Comparison of ENCODE assay signal across 27 cellular contexts in the genomic region with DNA sequence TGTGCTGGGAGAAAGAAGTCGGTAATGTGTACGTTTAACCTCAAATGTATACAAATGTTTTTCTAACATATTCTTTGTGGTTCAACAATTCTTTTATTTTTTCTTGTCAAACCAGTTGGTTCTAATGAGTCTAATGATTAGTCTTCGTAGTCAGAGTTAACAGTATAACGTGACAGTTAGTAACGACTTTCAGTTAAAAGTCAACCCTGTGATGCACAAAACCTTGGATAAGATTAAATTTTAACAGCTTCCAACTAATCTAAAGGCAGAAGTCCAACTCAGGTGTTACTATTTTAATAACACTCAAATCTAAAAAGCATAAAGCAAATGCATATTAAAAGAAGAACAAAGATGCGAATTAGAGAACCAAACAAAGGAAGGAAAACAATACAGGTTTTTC. TPM values are rescaled to one million over a fixed set of nuclear protein-coding genes. Genes with fewer than 3 reads are reported as not detected.
DNase-seq lines count a peak whose midpoint lies in the region; ATAC-seq, FAIRE-seq and TF ChIP-seq lines count a peak whose summit lies in the region.
"Had no signal": no experiment of that assay in that cellular context is flagged by ENCODE, and none has a peak within 500 bp of the region (broad histone marks: within the 10 kb centered on the region; RNA-seq: fewer than 3 reads in every experiment).

No MANE protein-coding gene starts in this region.

- no peaks in the 10 kb centered on the region for H3K9me3 Mint-ChIP-seq in Caco-2 (ENCODE audit: unreplicated experiment)
- no peaks in the 10 kb centered on the region for H3K9me3 Mint-ChIP-seq in activated naive CD4-positive, alpha-beta T cell treated with anti-CD3 and anti-CD28 coated beads, Interleukin-2, amount 50 U/mL, for 72 hours
- H3K9me3 Mint-ChIP-seq: activated CD4-positive, alpha-beta T cell treated with anti-CD3 and anti-CD28 coated beads, Interleukin-2, amount 10 ng/mL, durations not matched to agents 24 days and 14 days; activated naive CD8-positive, alpha-beta T cell treated with anti-CD3 and anti-CD28 coated beads for 36 hours; CD4-positive, alpha-beta T cell; nephron progenitor cell had no signal

- H3K36me3 Mint-ChIP-seq in Caco-2 (ENCODE audit: insufficient read depth, unreplicated experiment), result no peaks in the 10 kb centered on the region
- H3K36me3 Mint-ChIP-seq in activated naive CD4-positive, alpha-beta T cell treated with anti-CD3 and anti-CD28 coated beads, Interleukin-2, amount 50 U/mL, for 72 hours, result no peaks in the 10 kb centered on the region
- H3K36me3 Mint-ChIP-seq: activated naive CD8-positive, alpha-beta T cell treated with anti-CD3 and anti-CD28 coated beads for 36 hours had no signal

- WGBS in body of pancreas, 2 donors, result 18 to 21% methylated on average over 6 of the region's 6 CpGs
- WGBS in pancreas, 2 donors, result 13 to 16% methylated on average over 6 of the region's 6 CpGs

- no peaks in the 10 kb centered on the region; the same call in 1 of the 2 replicates for H3K27me3 ChIP-seq in Caco-2 (replicated peaks; ENCODE audit: control insufficient read depth, insufficient read depth, low read length)
- H3K27me3 ChIP-seq in body of pancreas, result no peaks in the 10 kb centered on the region
- no peaks in the 10 kb centered on the region for H3K27me3 ChIP-seq in pancreas
- H3K27me3 ChIP-seq in effector memory CD4-positive, alpha-beta T cell (replicated peaks; ENCODE audit: control insufficient read depth, insufficient read depth, low read length, poor library complexity, severe bottlenecking), result no peaks in the 10 kb centered on the region
- H3K27me3 ChIP-seq: SJCRH30, uterus had no signal

- no peaks in the 10 kb centered on the region for H3K9me3 ChIP-seq in Caco-2
- no peaks in the 10 kb centered on the region for H3K9me3 ChIP-seq in body of pancreas
- no peaks in the 10 kb centered on the region for H3K9me3 ChIP-seq in kidney (ENCODE audit: control insufficient read depth in 1 of 2, low read length in 2 of 2)
- no peaks in the 10 kb centered on the region for H3K9me3 ChIP-seq in pancreas
- no peaks in the 10 kb centered on the region for H3K9me3 ChIP-seq in effector memory CD4-positive, alpha-beta T cell (ENCODE audit: control insufficient read depth, low read length)
- H3K9me3 ChIP-seq: lower lobe of right lung, SJCRH30, thoracic aorta, uterus had no signal

- peaks cover 56% of the 10 kb centered on the region for H3K4me1 ChIP-seq in Caco-2
- H3K4me1 ChIP-seq in body of pancreas, result peaks cover 28% of the 10 kb centered on the region
- H3K4me1 ChIP-seq in kidney (ENCODE audit: control insufficient read depth in 1 of 2, insufficient read depth in 1 of 2, low read depth in 1 of 2, low read length in 2 of 2), result peaks cover 11 to 13% of the 10 kb centered on the region in 2 donors
- H3K4me1 ChIP-seq in pancreas, result peaks cover 13 to 24% (median 19%) of the 10 kb centered on the region in 3 donors
- no peaks in the 10 kb centered on the region for H3K4me1 ChIP-seq in effector memory CD4-positive, alpha-beta T cell (ENCODE audit: control insufficient read depth, insufficient read depth, low read length, poor library complexity, severe bottlenecking)
- H3K4me1 ChIP-seq: lower lobe of right lung, uterus had no signal

- H3K4me1 Mint-ChIP-seq in Caco-2 (ENCODE audit: low read depth, unreplicated experiment), result peaks cover 35% of the 10 kb centered on the region
- H3K4me1 Mint-ChIP-seq: activated CD4-positive, alpha-beta T cell treated with anti-CD3 and anti-CD28 coated beads, Interleukin-2, amount 10 ng/mL, durations not matched to agents 24 days and 14 days; activated naive CD8-positive, alpha-beta T cell treated with anti-CD3 and anti-CD28 coated beads for 36 hours had no signal

- BruUV-seq in Caco-2 (replicated peaks; lab: Mats Ljungman, UMichigan), result no TSS peak

- peak overlapping the region; percentile 21 for H3K4me3 Mint-ChIP-seq in Caco-2 (ENCODE audit: unreplicated experiment)
- H3K4me3 Mint-ChIP-seq: activated CD4-positive, alpha-beta T cell treated with anti-CD3 and anti-CD28 coated beads, Interleukin-2, amount 10 ng/mL, durations not matched to agents 24 days and 14 days; activated naive CD8-positive, alpha-beta T cell treated with anti-CD3 and anti-CD28 coated beads for 36 hours; CD4-positive, alpha-beta T cell; nephron progenitor cell had no signal

- no peaks in the 10 kb centered on the region for H3K36me3 ChIP-seq in Caco-2 (ENCODE audit: control insufficient read depth, insufficient read depth, low read length)
- no peaks in the 10 kb centered on the region for H3K36me3 ChIP-seq in body of pancreas (replicated peaks in 1 of 2; ENCODE audit: insufficient read depth in 1 of 2, low read depth in 2 of 2)
- no peaks in the 10 kb centered on the region for H3K36me3 ChIP-seq in kidney (ENCODE audit: control insufficient read depth in 1 of 2, insufficient read depth in 2 of 2, low read length in 2 of 2)
- H3K36me3 ChIP-seq in pancreas, result no peaks in the 10 kb centered on the region
- H3K36me3 ChIP-seq in effector memory CD4-positive, alpha-beta T cell (ENCODE audit: control insufficient read depth, insufficient read depth, low read length), result no peaks in the 10 kb centered on the region
- H3K36me3 ChIP-seq: lower lobe of right lung, thoracic aorta, uterus had no signal

- CTCF ChIA-PET in Caco-2 (lab: Charles Lee), result no interaction called here

- no peak for TF ChIP-seq POLR2A in body of pancreas (IDR thresholded peaks at IDR 0.05)

- TF ChIP-seq CTCF in Caco-2 (IDR thresholded peaks at IDR 0.05; ENCODE audit: insufficient read depth in 1 of 2, low read depth in 1 of 2, low read length in 1 of 2, severe bottlenecking in 1 of 2, unreplicated experiment in 1 of 2) (no peak), body of pancreas (IDR thresholded peaks at IDR 0.05) (no peak), kidney (IDR thresholded peaks at IDR 0.05; ENCODE audit: borderline replicate concordance, extremely low read depth, insufficient read depth) (no peak), pancreas (IDR thresholded peaks at IDR 0.05) (no peak)

- POLR2A ChIA-PET in Caco-2 (lab: Charles Lee), result no interaction called here

- peak overlapping the region in 3 of 4 donors; percentile 1 to 48 (median 31) for H3K27ac ChIP-seq in body of pancreas
- H3K27ac ChIP-seq in kidney (ENCODE audit: low read depth in 2 of 2, low read length in 2 of 2), result no peak overlapping the region
- peak overlapping the region in 1 of 4 donors; percentile 20 for H3K27ac ChIP-seq in pancreas
- no peak overlapping the region for H3K27ac ChIP-seq in effector memory CD4-positive, alpha-beta T cell (ENCODE audit: insufficient read depth, low read length, poor library complexity, severe bottlenecking)
- H3K27ac ChIP-seq: lower lobe of right lung, SJCRH30, skin epidermis, thoracic aorta, uterus had no signal

- no peak overlapping the region for H3K27ac Mint-ChIP-seq in Caco-2 (ENCODE audit: unreplicated experiment)
- no peak overlapping the region for H3K27ac Mint-ChIP-seq in activated naive CD4-positive, alpha-beta T cell treated with anti-CD3 and anti-CD28 coated beads, Interleukin-2, amount 50 U/mL, for 72 hours
- H3K27ac Mint-ChIP-seq: activated CD4-positive, alpha-beta T cell treated with anti-CD3 and anti-CD28 coated beads, Interleukin-2, amount 10 ng/mL, durations not matched to agents 24 days and 14 days; activated naive CD8-positive, alpha-beta T cell treated with anti-CD3 and anti-CD28 coated beads for 36 hours; CD4-positive, alpha-beta T cell had no signal

- FAIRE-seq in kidney (lab: Jason Lieb, UNC) (peak; percentile 95), pancreas (lab: Jason Lieb, UNC) (peak; percentile 72)
- FAIRE-seq: astrocyte had no signal

- ATAC-seq in body of pancreas, result peak; percentile 38
- ATAC-seq in pancreas, result peak in 3 of 4 donors; percentile 44 to 71 (median 68)
- ATAC-seq in sciatic nerve, result no peak
- ATAC-seq in activated naive CD4-positive, alpha-beta T cell treated with anti-CD3 and anti-CD28 coated beads, Interleukin-2, amount 50 U/mL, for 72 hours, result no peak
- ATAC-seq: lower lobe of right lung; stimulated activated naive CD8-positive, alpha-beta T cell treated with anti-CD3 and anti-CD28 coated beads, Interleukin-15, Interleukin-2, amounts not matched to agents 100 U/mL and 50 U/mL, for 24 hours had no signal

- H3K9ac ChIP-seq in kidney (ENCODE audit: low read length in 2 of 2), result no peak overlapping the region

- intact Hi-C loops in Caco-2 (cut with micrococcal nuclease; ENCODE audit: unreplicated experiment), result no loop called here
- intact Hi-C loops in body of pancreas (cut with DNase I), result no loop called here
- intact Hi-C loops in kidney (cut with DNase I), result no loop called here
- intact Hi-C loops in pancreas (cut with DNase I), result no loop called here
- intact Hi-C loops in sciatic nerve (cut with DNase I), result no loop called here

- H3K4me3 ChIP-seq in Caco-2 (ENCODE audit: low read depth, low read length) (no peak overlapping the region), body of pancreas (no peak overlapping the region), kidney (ENCODE audit: low read length in 2 of 2) (peak overlapping the region; percentile 24 to 28), pancreas (no peak overlapping the region)
- no peak overlapping the region for H3K4me3 ChIP-seq in effector memory CD4-positive, alpha-beta T cell (ENCODE audit: insufficient read depth, low read depth, low read length, poor library complexity, severe bottlenecking)
- H3K4me3 ChIP-seq: lower lobe of right lung, SJCRH30, skin epidermis, thoracic aorta, uterus had no signal

- DNase-seq in Caco-2 (no peak), body of pancreas (no peak), kidney (no peak), pancreas (no peak), sciatic nerve (ENCODE audit: low spot score) (no peak)
- DNase-seq in activated naive CD4-positive, alpha-beta T cell treated with anti-CD3 and anti-CD28 coated beads, Interleukin-2, amount 50 U/mL, for 72 hours (ENCODE audit: low spot score in 2 of 2), result no peak
- DNase-seq in stimulated activated naive CD4-positive, alpha-beta T cell (lab: John Stamatoyannopoulos, UW), result no peak
- no peak for DNase-seq in effector memory CD4-positive, alpha-beta T cell
- DNase-seq: activated CD4-positive, alpha-beta T cell treated with anti-CD3 and anti-CD28 coated beads, Interleukin-2, amount 10 ng/mL, durations not matched to agents 24 days and 14 days; activated CD8-positive, alpha-beta memory T cell treated with anti-CD3 and anti-CD28 coated beads for 24 hours; activated effector memory CD4-positive, alpha-beta T cell treated with Interleukin-2 at 50 U/mL for 16 hours; activated naive CD8-positive, alpha-beta T cell treated with anti-CD3 and anti-CD28 coated beads for 36 hours; AML-193; CD4-positive, alpha-beta T cell; central memory CD4-positive, alpha-beta T cell; DMS 273 treated with DMSO at 0.1 percent for 48 hours; GOT3; lower lobe of right lung; NCI-H1048; nephron progenitor cell; SJCRH30; stimulated activated naive CD8-positive, alpha-beta T cell treated with anti-CD3 and anti-CD28 coated beads, Interleukin-15, Interleukin-2, amounts not matched to agents 100 U/mL and 50 U/mL, for 24 hours; T1000; uterus had no signal

- H3K27me3 Mint-ChIP-seq in Caco-2 (ENCODE audit: insufficient read depth, unreplicated experiment), result no peaks in the 10 kb centered on the region
- H3K27me3 Mint-ChIP-seq: activated CD4-positive, alpha-beta T cell treated with anti-CD3 and anti-CD28 coated beads, Interleukin-2, amount 10 ng/mL, durations not matched to agents 24 days and 14 days; activated naive CD8-positive, alpha-beta T cell treated with anti-CD3 and anti-CD28 coated beads for 36 hours; CD4-positive, alpha-beta T cell had no signal

RNA-seq across cellular contexts. Expression of gene SEMA6A, which starts 47.0 kb away (rescaled TPM):
- total RNA-seq in Caco-2 (2022), result 18.3 and 26.3 TPM in 2 replicates
- total RNA-seq in body of pancreas, result 10 to 100 TPM; 18.7 to 25.1 TPM
- total RNA-seq in kidney, result 51.6 TPM
- polyA plus RNA-seq in kidney (ENCODE audit: insufficient read depth, low read depth, low replicate concordance), result 4.0 TPM
- 10 to 100 TPM in 5 of 6 donors, 1 to 10 TPM in 1; 9.2 to 24.5 (median 15.8) TPM for total RNA-seq in pancreas
- polyA plus RNA-seq in pancreas, result 10 to 100 TPM in 1 of 2 donors, 1 to 10 TPM in 1; 8.9 to 12.2 TPM
- total RNA-seq in sciatic nerve, result 35.4 TPM
- under 1 TPM in 1 of 2 donors, not detected in 1; 0.18 TPM for total RNA-seq in activated naive CD4-positive, alpha-beta T cell treated with anti-CD3 and anti-CD28 coated beads, Interleukin-2, amount 50 U/mL, for 72 hours
- total RNA-seq: activated naive CD8-positive, alpha-beta T cell treated with anti-CD3 and anti-CD28 coated beads for 36 hours; CD4-positive, alpha-beta T cell had no signal

Comparison
In these comparisons a context has a peak if more than half of its experiments do, and no peak if none do; other contexts are left out.
1. H3K4me3 ChIP-seq: peak in kidney (2 of 2); none in Caco-2 (single experiment), body of pancreas (0 of 2), pancreas (0 of 4) and effector memory CD4-positive, alpha-beta T cell (single experiment).
2. ATAC-seq: peak in body of pancreas (single experiment) and pancreas (3 of 4); none in sciatic nerve (single experiment) and activated naive CD4-positive, alpha-beta T cell treated with anti-CD3 and anti-CD28 coated beads, Interleukin-2, amount 50 U/mL, for 72 hours (0 of 2).
3. H3K27ac ChIP-seq: peak in body of pancreas (3 of 4); none in kidney (0 of 2) and effector memory CD4-positive, alpha-beta T cell (single experiment).
4. RNA of gene SEMA6A, which starts 47.0 kb away (total RNA-seq): 51.6 TPM in kidney (single experiment), 35.4 TPM in sciatic nerve (single experiment), 18.7 to 25.1 TPM in body of pancreas, 18.3 to 26.3 TPM in Caco-2 and 9.2 to 24.5 TPM in pancreas; 0.18 TPM in activated naive CD4-positive, alpha-beta T cell treated with anti-CD3 and anti-CD28 coated beads, Interleukin-2, amount 50 U/mL, for 72 hours; every median in the first group is over 4 times any median in the second.